8 cellular contexts compared by ENCODE assay signal in the genomic region with DNA sequence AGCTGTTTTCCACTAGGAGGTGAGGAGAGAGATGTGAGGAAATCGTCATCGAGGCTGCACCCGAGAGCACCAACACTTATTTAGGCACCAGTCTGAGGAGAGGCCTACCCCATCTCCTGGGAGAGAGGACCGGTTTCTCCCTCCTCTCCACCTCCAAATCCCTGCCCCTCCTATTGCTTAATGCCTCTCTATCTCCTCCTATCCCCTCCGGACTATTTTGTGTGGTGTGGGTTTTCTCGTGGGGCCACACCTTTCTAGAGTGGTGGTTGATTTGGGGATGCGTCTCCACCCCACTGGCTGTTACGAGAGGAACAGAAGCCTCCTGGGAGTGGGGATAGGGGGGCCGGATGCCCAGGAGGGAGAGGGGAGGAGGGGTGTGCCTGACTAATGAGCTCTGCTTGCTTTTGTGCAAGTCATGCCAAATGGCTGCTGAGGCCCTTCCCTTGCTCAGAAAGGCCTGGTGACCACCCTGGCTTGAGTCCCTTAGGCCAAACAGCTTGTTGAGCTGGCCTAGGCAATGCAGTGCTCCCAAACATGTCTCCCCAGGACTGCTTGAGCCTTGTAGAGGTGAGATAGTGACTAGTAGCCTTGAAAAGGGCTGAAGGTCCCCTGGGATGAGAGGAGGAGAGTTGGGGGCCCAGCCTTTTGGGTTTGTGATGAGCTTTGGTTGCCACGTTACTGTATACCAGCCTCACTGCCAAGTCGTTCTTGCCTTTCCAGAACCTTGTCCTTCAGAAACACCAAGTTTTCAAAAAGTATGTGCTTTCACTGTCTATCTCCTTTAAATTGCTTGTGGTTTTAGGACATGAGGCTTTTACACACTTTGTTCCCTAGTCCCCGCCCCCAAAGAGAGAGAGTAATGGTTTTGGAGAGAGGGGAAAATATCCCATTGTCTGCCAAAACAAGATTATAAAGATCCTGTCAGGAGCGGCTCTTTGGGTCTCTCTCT. TPM values are rescaled to one million over a fixed set of nuclear protein-coding genes. Genes with fewer than 3 reads are reported as not detected.
A peak's percentile ranks its signal among the peaks of the same experiment; 100 is the strongest.
DNase-seq lines count a peak whose midpoint lies in the region; ATAC-seq and TF ChIP-seq lines count a peak whose summit lies in the region.

No MANE protein-coding gene starts in this region.

- H3K36me3 ChIP-seq in Panc1 (ENCODE audit: control insufficient read depth, insufficient read depth, low read length) = no peaks in the 10 kb centered on the region
- H3K36me3 ChIP-seq in transverse colon = no peaks in the 10 kb centered on the region

- peaks cover 44% of the 10 kb centered on the region for H3K36me3 Mint-ChIP-seq in activated T-helper 1 cell treated with anti-CD3 and anti-CD28 coated beads, Interleukin-12 subunit alpha, Interleukin-12 subunit beta, Interleukin-2, Interleukin-4 antibody, amounts not matched to agents 30 ng/mL and 10 ng/mL and 1 ng/mL, durations not matched to agents 14 hours and 24 hours and 36 hours (ENCODE audit: low read depth)
- H3K36me3 Mint-ChIP-seq in nephron progenitor cell (ENCODE audit: low read depth) = peaks cover 14% of the 10 kb centered on the region

- no peaks in the 10 kb centered on the region for H3K9me3 Mint-ChIP-seq in activated T-helper 1 cell treated with anti-CD3 and anti-CD28 coated beads, Interleukin-12 subunit alpha, Interleukin-12 subunit beta, Interleukin-2, Interleukin-4 antibody, amounts not matched to agents 30 ng/mL and 10 ng/mL and 1 ng/mL, durations not matched to agents 14 hours and 24 hours and 36 hours
- H3K9me3 Mint-ChIP-seq in nephron progenitor cell = peaks cover 62% of the 10 kb centered on the region

- peak overlapping the region; percentile 98 for H3K4me3 Mint-ChIP-seq in activated T-helper 1 cell treated with anti-CD3 and anti-CD28 coated beads, Interleukin-12 subunit alpha, Interleukin-12 subunit beta, Interleukin-2, Interleukin-4 antibody, amounts not matched to agents 30 ng/mL and 10 ng/mL and 1 ng/mL, durations not matched to agents 14 hours and 24 hours and 36 hours
- H3K4me3 Mint-ChIP-seq in nephron progenitor cell = peak overlapping the region; percentile 88

- in situ Hi-C loops in Panc1 (cut with HindIII; ENCODE audit: low pct_unique_long_range_greater_than_20kb, low sequenced_read_pairs) = no loop called here
- in situ Hi-C loops in transverse colon (cut with MboI; ENCODE audit: low pct_ligation_motif_present in 1 of 4, low pct_unique_long_range_greater_than_20kb in 1 of 4, low sequenced_read_pairs in 3 of 4) = no loop called here

- BruUV-seq in Panc1 (replicated peaks; lab: Mats Ljungman, UMichigan) = no TSS peak

- peaks cover 50% of the 10 kb centered on the region for H3K4me1 Mint-ChIP-seq in activated T-helper 1 cell treated with anti-CD3 and anti-CD28 coated beads, Interleukin-12 subunit alpha, Interleukin-12 subunit beta, Interleukin-2, Interleukin-4 antibody, amounts not matched to agents 30 ng/mL and 10 ng/mL and 1 ng/mL, durations not matched to agents 14 hours and 24 hours and 36 hours (ENCODE audit: low read depth)
- peaks cover 43% of the 10 kb centered on the region for H3K4me1 Mint-ChIP-seq in nephron progenitor cell

- no peaks in the 10 kb centered on the region for H3K27me3 ChIP-seq in Panc1 (ENCODE audit: control insufficient read depth, insufficient read depth, low read length)
- no peaks in the 10 kb centered on the region for H3K27me3 ChIP-seq in transverse colon

- TF ChIP-seq POLR2A in transverse colon (IDR thresholded peaks at IDR 0.05) = no peak

- H3K27ac Mint-ChIP-seq in activated T-helper 1 cell treated with anti-CD3 and anti-CD28 coated beads, Interleukin-12 subunit alpha, Interleukin-12 subunit beta, Interleukin-2, Interleukin-4 antibody, amounts not matched to agents 30 ng/mL and 10 ng/mL and 1 ng/mL, durations not matched to agents 14 hours and 24 hours and 36 hours = peak overlapping the region; percentile 97
- peak overlapping the region; percentile 99 for H3K27ac Mint-ChIP-seq in nephron progenitor cell

- CTCF ChIA-PET in Panc1 (lab: Charles Lee) = no interaction called here

- 54% methylated on average over 13 of the region's 13 CpGs; no CpG with 5 or more reads in 1 of the 2 donors for WGBS in transverse colon (ENCODE audit: low coverage in 1 of 2), 2 donors

- TF ChIP-seq CTCF in Panc1 (IDR thresholded peaks at IDR 0.05) = no peak
- no peak for TF ChIP-seq CTCF in fibroblast of pulmonary artery (IDR thresholded peaks at IDR 0.05; ENCODE audit: low read length, missing control alignments)
- TF ChIP-seq CTCF in nephron progenitor cell (IDR thresholded peaks at IDR 0.05) = no peak
- no peak for TF ChIP-seq CTCF in transverse colon (IDR thresholded peaks at IDR 0.05)

- no peak for TF ChIP-seq EP300 in transverse colon (IDR thresholded peaks at IDR 0.05; ENCODE audit: low read depth)

- H3K4me1 ChIP-seq in Panc1 (ENCODE audit: control insufficient read depth, insufficient read depth, low read length) (peaks cover 12% of the 10 kb centered on the region), transverse colon (peaks cover 0 to 22% (median 5%) of the 10 kb centered on the region in 4 donors)

- DNase-seq in ELR (ENCODE audit: low read depth) (peak; percentile 82), Panc1 (ENCODE audit: low read depth, low spot score) (no peak), fibroblast of pulmonary artery (ENCODE audit: low read depth) (peak; percentile 83), nephron progenitor cell (peak; percentile 16), transverse colon (peak; percentile 61)
- DNase-seq in activated T-helper 1 cell treated with anti-CD3 and anti-CD28 coated beads, Interleukin-12 subunit alpha, Interleukin-12 subunit beta, Interleukin-2, Interleukin-4 antibody, amounts not matched to agents 30 ng/mL and 10 ng/mL and 1 ng/mL, durations not matched to agents 14 hours and 24 hours and 36 hours (ENCODE audit: low spot score) = peak; percentile 51

- no peaks in the 10 kb centered on the region for H3K27me3 Mint-ChIP-seq in activated T-helper 1 cell treated with anti-CD3 and anti-CD28 coated beads, Interleukin-12 subunit alpha, Interleukin-12 subunit beta, Interleukin-2, Interleukin-4 antibody, amounts not matched to agents 30 ng/mL and 10 ng/mL and 1 ng/mL, durations not matched to agents 14 hours and 24 hours and 36 hours (ENCODE audit: insufficient read depth)
- H3K27me3 Mint-ChIP-seq in nephron progenitor cell (ENCODE audit: low read depth, poor library complexity) = no peaks in the 10 kb centered on the region

- H3K27ac ChIP-seq in Panc1 (ENCODE audit: low read length) = peak overlapping the region; percentile 87
- peak overlapping the region; percentile 89 to 96 (median 91) for H3K27ac ChIP-seq in transverse colon

- POLR2A ChIA-PET in Panc1 (lab: Charles Lee) = no interaction called here

- H3K9me3 ChIP-seq in Panc1 (ENCODE audit: control insufficient read depth, insufficient read depth, low read depth, low read length) (no peaks in the 10 kb centered on the region), transverse colon (no peaks in the 10 kb centered on the region)

- H3K4me3 ChIP-seq in Panc1 (ENCODE audit: low read depth in 2 of 2, low read length in 2 of 2) (peak overlapping the region; percentile 74 to 86), fibroblast of pulmonary artery (replicated peaks; ENCODE audit: low read depth, low read length) (peak overlapping the region; percentile 81), transverse colon (peak overlapping the region; percentile 44 to 59 (median 50))

- ATAC-seq in HG02610 (IDR thresholded peaks at IDR 0.05; ENCODE audit: unreplicated experiment) (peak; percentile 28), Panc1 (peak; percentile 24), GM19328 (IDR thresholded peaks at IDR 0.05; ENCODE audit: unreplicated experiment) (no peak)

- intact Hi-C loops in Panc1 (cut with micrococcal nuclease; ENCODE audit: unreplicated experiment) = loop anchor here (1.0 kb wide), 1 partner anchor 73 kb away; no protein-coding TSS in a partner anchor
- intact Hi-C loops in activated T-helper 1 cell treated with anti-CD3 and anti-CD28 coated beads, Interleukin-12 subunit alpha, Interleukin-12 subunit beta, Interleukin-2, Interleukin-4 antibody, amounts not matched to agents 30 ng/mL and 10 ng/mL and 1 ng/mL, durations not matched to agents 14 hours and 24 hours and 36 hours (cut with micrococcal nuclease) = loop anchor here (1.0 to 2.0 kb wide), 2 partner anchors 30 to 62 kb away; no protein-coding TSS in a partner anchor
- intact Hi-C loops in transverse colon (cut with DNase I; ENCODE audit: low total_unique reads) = no loop called here

RNA-seq across cellular contexts. Expression of gene MSN, which starts 1.2 kb away (rescaled TPM):
- 185 TPM for total RNA-seq in Panc1 (2021; ENCODE audit: unreplicated experiment)
- polyA plus RNA-seq in Panc1 (2012; ENCODE audit: insufficient read length) = 166 TPM
- total RNA-seq in activated T-helper 1 cell treated with anti-CD3 and anti-CD28 coated beads, Interleukin-12 subunit alpha, Interleukin-12 subunit beta, Interleukin-2, Interleukin-4 antibody, amounts not matched to agents 30 ng/mL and 10 ng/mL and 1 ng/mL, durations not matched to agents 14 hours and 24 hours and 36 hours = 479 and 484 TPM in 2 replicates
- total RNA-seq in transverse colon = 10 to 100 TPM; 40.0 to 73.8 (median 60.4) TPM
